Comparison of ENCODE assay signal across 14 cellular contexts in genomic region chr6:87110639-87111038, GRCh38.
"Had no signal": no experiment of that assay in that cellular context is flagged by ENCODE, and none has a peak within 500 bp of the region (broad histone marks: within the 10 kb centered on the region; RNA-seq: fewer than 3 reads in every experiment).

No MANE protein-coding gene starts in this region.

- DNase-seq: activated CD4-positive, CD25-positive, alpha-beta regulatory T cell treated with anti-CD3 and anti-CD28 coated beads, Interleukin-2, amount 50 U/mL, for 72 hours; activated naive CD4-positive, alpha-beta T cell treated with Interleukin-2 at 50 U/mL for 16 hours; activated T-cell treated with anti-CD3 and anti-CD28 coated beads for 4 hours; anterior cingulate cortex; brain microvascular endothelial cell; effector CD4-positive, alpha-beta T cell; esophagus squamous epithelium; hypothalamus; kidney glomerular epithelial cell; mesenchymal stem cell; naive thymus-derived CD8-positive, alpha-beta T cell; retina; upper lobe of right lung had no signal

- ATAC-seq: naive thymus-derived CD8-positive, alpha-beta T cell; stimulated activated effector memory CD8-positive, alpha-beta T cell treated with anti-CD3 and anti-CD28 coated beads, Interleukin-12 subunit alpha, Interleukin-12 subunit beta, amount 100 ng/mL, for 72 hours; upper lobe of right lung had no signal
